ENCODE assay signal across 7 cellular contexts in genomic region chr15:20356444-20357138, GRCh38.
A peak's percentile ranks its signal among the peaks of the same experiment; 100 is the strongest.
DNase-seq lines count a peak whose midpoint lies in the region; ATAC-seq and TF ChIP-seq lines count a peak whose summit lies in the region.

No MANE protein-coding gene starts in this region.

- no peak overlapping the region for H3K4me3 ChIP-seq in fibroblast of the aortic adventitia (ENCODE audit: low read depth, low read length)
- no peak overlapping the region for H3K4me3 ChIP-seq in ovary

- intact Hi-C loops in ovary (cut with DNase I): no loop called here

- DNase-seq in HuH-7.5 (ENCODE audit: low spot score): peak; percentile 59
- peak; percentile 83 for DNase-seq in activated CD8-positive, alpha-beta memory T cell treated with anti-CD3 and anti-CD28 coated beads, Interleukin-2, amount 10 ng/mL, durations not matched to agents 7 days and 5 days
- DNase-seq in fibroblast of the aortic adventitia (ENCODE audit: low read depth): peak; percentile 42
- peak in 4 of 5 donors; percentile 49 to 72 (median 62) for DNase-seq in ovary
- DNase-seq in NCI-H69 (lab: John Stamatoyannopoulos, UW): no peak

- H3K27ac Mint-ChIP-seq in activated CD8-positive, alpha-beta memory T cell treated with anti-CD3 and anti-CD28 coated beads, Interleukin-2, amount 10 ng/mL, durations not matched to agents 7 days and 5 days: no peak overlapping the region

- H3K9me3 Mint-ChIP-seq in activated CD8-positive, alpha-beta memory T cell treated with anti-CD3 and anti-CD28 coated beads, Interleukin-2, amount 10 ng/mL, durations not matched to agents 7 days and 5 days (ENCODE audit: low read depth): no peaks in the 10 kb centered on the region

- peaks cover 4% of the 10 kb centered on the region for H3K27me3 Mint-ChIP-seq in activated CD8-positive, alpha-beta memory T cell treated with anti-CD3 and anti-CD28 coated beads, Interleukin-2, amount 10 ng/mL, durations not matched to agents 7 days and 5 days

- H3K9me3 ChIP-seq in ovary: no peaks in the 10 kb centered on the region

- H3K27me3 ChIP-seq in ovary: no peaks in the 10 kb centered on the region

- peak; percentile 50 for ATAC-seq in GM19025 (IDR thresholded peaks at IDR 0.05; ENCODE audit: low read depth, unreplicated experiment)
- ATAC-seq in activated CD8-positive, alpha-beta memory T cell treated with anti-CD3 and anti-CD28 coated beads, Interleukin-2, amount 10 ng/mL, durations not matched to agents 7 days and 5 days: peak; percentile 66
- ATAC-seq in HG02840 (IDR thresholded peaks at IDR 0.05; ENCODE audit: low FRiP score, unreplicated experiment): no peak

- 57 to 75% (median 67%) methylated on average over 27 of the region's 27 CpGs for WGBS in ovary, 3 donors

- CTCF ChIA-PET in activated CD8-positive, alpha-beta memory T cell treated with anti-CD3 and anti-CD28 coated beads, Interleukin-2, amount 10 ng/mL, durations not matched to agents 7 days and 5 days (lab: Charles Lee): interaction anchor here (1.0 to 6.0 kb wide), 9 partner anchors 8 to 1904 kb away, joined by 3 to 147 read pairs (median 3); no protein-coding TSS in a partner anchor

- H3K36me3 ChIP-seq in ovary: no peaks in the 10 kb centered on the region

- no peak for TF ChIP-seq POLR2A in ovary (IDR thresholded peaks at IDR 0.05)

- H3K4me3 Mint-ChIP-seq in activated CD8-positive, alpha-beta memory T cell treated with anti-CD3 and anti-CD28 coated beads, Interleukin-2, amount 10 ng/mL, durations not matched to agents 7 days and 5 days: no peak overlapping the region

- no peak overlapping the region for H3K27ac ChIP-seq in ovary

- H3K4me1 Mint-ChIP-seq in activated CD8-positive, alpha-beta memory T cell treated with anti-CD3 and anti-CD28 coated beads, Interleukin-2, amount 10 ng/mL, durations not matched to agents 7 days and 5 days: peaks cover 5% of the 10 kb centered on the region

- no peaks in the 10 kb centered on the region for H3K36me3 Mint-ChIP-seq in activated CD8-positive, alpha-beta memory T cell treated with anti-CD3 and anti-CD28 coated beads, Interleukin-2, amount 10 ng/mL, durations not matched to agents 7 days and 5 days

- no peak for TF ChIP-seq EP300 in ovary (IDR thresholded peaks at IDR 0.05)

- no peaks in the 10 kb centered on the region for H3K4me1 ChIP-seq in ovary (ENCODE audit: insufficient read depth)

- TF ChIP-seq CTCF in fibroblast of the aortic adventitia (IDR thresholded peaks at IDR 0.05; ENCODE audit: insufficient read depth, low read length): peak; percentile 71
- TF ChIP-seq CTCF in ovary (IDR thresholded peaks at IDR 0.05): peak; percentile 17 to 93 (median 45)
